In the genomic region with DNA sequence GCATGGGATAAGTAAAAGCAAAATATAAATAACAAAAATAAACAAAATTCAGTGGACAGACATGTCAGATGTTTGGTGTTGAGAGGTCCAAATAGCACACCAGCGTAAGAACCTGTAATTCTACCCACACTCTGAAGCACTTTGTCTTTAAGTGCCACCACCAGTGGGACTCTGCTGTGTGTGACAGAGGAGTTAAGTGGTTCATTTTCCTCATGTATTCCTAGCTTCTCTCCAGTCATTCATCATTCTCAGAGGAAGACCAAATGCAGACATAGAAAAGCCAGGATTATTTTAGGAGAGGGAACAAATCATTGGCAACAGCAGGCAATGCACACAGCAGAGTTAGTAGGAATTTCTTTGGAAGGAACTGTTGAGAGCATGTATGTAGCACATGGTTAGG, we compare ENCODE assay signal across 2 cellular contexts.
TF ChIP-seq lines count a peak whose summit lies in the region.

No MANE protein-coding gene starts in this region.

TF ChIP-seq in GM23338, 12 proteins besides CTCF, POLR2A, EP300 and RAD21 (continues in another document):
- TF ChIP-seq, protein P1, sequence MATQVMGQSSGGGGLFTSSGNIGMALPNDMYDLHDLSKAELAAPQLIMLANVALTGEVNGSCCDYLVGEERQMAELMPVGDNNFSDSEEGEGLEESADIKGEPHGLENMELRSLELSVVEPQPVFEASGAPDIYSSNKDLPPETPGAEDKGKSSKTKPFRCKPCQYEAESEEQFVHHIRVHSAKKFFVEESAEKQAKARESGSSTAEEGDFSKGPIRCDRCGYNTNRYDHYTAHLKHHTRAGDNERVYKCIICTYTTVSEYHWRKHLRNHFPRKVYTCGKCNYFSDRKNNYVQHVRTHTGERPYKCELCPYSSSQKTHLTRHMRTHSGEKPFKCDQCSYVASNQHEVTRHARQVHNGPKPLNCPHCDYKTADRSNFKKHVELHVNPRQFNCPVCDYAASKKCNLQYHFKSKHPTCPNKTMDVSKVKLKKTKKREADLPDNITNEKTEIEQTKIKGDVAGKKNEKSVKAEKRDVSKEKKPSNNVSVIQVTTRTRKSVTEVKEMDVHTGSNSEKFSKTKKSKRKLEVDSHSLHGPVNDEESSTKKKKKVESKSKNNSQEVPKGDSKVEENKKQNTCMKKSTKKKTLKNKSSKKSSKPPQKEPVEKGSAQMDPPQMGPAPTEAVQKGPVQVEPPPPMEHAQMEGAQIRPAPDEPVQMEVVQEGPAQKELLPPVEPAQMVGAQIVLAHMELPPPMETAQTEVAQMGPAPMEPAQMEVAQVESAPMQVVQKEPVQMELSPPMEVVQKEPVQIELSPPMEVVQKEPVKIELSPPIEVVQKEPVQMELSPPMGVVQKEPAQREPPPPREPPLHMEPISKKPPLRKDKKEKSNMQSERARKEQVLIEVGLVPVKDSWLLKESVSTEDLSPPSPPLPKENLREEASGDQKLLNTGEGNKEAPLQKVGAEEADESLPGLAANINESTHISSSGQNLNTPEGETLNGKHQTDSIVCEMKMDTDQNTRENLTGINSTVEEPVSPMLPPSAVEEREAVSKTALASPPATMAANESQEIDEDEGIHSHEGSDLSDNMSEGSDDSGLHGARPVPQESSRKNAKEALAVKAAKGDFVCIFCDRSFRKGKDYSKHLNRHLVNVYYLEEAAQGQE (IDR thresholded peaks at IDR 0.05; ENCODE audit: unreplicated experiment) = no peak
- TF ChIP-seq EZH2phosphoT487 (IDR thresholded peaks at IDR 0.05; ENCODE audit: unreplicated experiment) (no peak), ZNF331 (CRISPR knock-in tag; IDR thresholded peaks at IDR 0.05; ENCODE audit: low read depth) (no peak), ZNF114 (CRISPR knock-in tag; IDR thresholded peaks at IDR 0.05) (no peak), POLR2AphosphoS5 (IDR thresholded peaks at IDR 0.05; ENCODE audit: low read depth) (no peak), ZNF462 (CRISPR knock-in tag; IDR thresholded peaks at IDR 0.05) (no peak), STAT1 (IDR thresholded peaks at IDR 0.05; ENCODE audit: unreplicated experiment) (no peak), NANOG (IDR thresholded peaks at IDR 0.05; ENCODE audit: borderline replicate concordance) (no peak), JUNB (IDR thresholded peaks at IDR 0.05; ENCODE audit: unreplicated experiment) (no peak)
- TF ChIP-seq, protein P2, sequence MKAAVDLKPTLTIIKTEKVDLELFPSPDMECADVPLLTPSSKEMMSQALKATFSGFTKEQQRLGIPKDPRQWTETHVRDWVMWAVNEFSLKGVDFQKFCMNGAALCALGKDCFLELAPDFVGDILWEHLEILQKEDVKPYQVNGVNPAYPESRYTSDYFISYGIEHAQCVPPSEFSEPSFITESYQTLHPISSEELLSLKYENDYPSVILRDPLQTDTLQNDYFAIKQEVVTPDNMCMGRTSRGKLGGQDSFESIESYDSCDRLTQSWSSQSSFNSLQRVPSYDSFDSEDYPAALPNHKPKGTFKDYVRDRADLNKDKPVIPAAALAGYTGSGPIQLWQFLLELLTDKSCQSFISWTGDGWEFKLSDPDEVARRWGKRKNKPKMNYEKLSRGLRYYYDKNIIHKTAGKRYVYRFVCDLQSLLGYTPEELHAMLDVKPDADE (IDR thresholded peaks at IDR 0.05) = no peak

TF ChIP-seq in GM12878, 131 proteins besides CTCF, POLR2A, EP300 and RAD21 (continued from another document):
- TF ChIP-seq, protein P3, sequence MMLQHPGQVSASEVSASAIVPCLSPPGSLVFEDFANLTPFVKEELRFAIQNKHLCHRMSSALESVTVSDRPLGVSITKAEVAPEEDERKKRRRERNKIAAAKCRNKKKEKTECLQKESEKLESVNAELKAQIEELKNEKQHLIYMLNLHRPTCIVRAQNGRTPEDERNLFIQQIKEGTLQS (IDR thresholded peaks at IDR 0.05; ENCODE audit: borderline replicate concordance, extremely low read depth, low read depth, low read length) = no peak
- TF ChIP-seq USF2 (IDR thresholded peaks at IDR 0.05; ENCODE audit: borderline replicate concordance, low read depth, low read length) = no peak
- no peak for TF ChIP-seq SMAD5 (IDR thresholded peaks at IDR 0.05; ENCODE audit: low read depth)
- TF ChIP-seq YY1 (IDR thresholded peaks at IDR 0.05; ENCODE audit: low read depth, low read length) = no peak
- TF ChIP-seq TCF12 (IDR thresholded peaks at IDR 0.05; ENCODE audit: low read depth, low read length) = no peak
- TF ChIP-seq RUNX3 (IDR thresholded peaks at IDR 0.05; ENCODE audit: low read length) = no peak
- no peak for TF ChIP-seq CHD1 (IDR thresholded peaks at IDR 0.05; ENCODE audit: low read depth, low read length)
- no peak for TF ChIP-seq ZNF384 (IDR thresholded peaks at IDR 0.05; ENCODE audit: borderline replicate concordance, low read depth, low read length)
- TF ChIP-seq PAX8 (IDR thresholded peaks at IDR 0.05) = no peak
- TF ChIP-seq MEF2B (IDR thresholded peaks at IDR 0.05; ENCODE audit: partially characterized antibody, poor library complexity, severe bottlenecking) = no peak
- TF ChIP-seq SMARCA5 (IDR thresholded peaks at IDR 0.05) = no peak
- TF ChIP-seq MXI1 (IDR thresholded peaks at IDR 0.05; ENCODE audit: low read depth, low read length) = no peak
